ENCODE assay signal across 1 cellular context in the genomic region with DNA sequence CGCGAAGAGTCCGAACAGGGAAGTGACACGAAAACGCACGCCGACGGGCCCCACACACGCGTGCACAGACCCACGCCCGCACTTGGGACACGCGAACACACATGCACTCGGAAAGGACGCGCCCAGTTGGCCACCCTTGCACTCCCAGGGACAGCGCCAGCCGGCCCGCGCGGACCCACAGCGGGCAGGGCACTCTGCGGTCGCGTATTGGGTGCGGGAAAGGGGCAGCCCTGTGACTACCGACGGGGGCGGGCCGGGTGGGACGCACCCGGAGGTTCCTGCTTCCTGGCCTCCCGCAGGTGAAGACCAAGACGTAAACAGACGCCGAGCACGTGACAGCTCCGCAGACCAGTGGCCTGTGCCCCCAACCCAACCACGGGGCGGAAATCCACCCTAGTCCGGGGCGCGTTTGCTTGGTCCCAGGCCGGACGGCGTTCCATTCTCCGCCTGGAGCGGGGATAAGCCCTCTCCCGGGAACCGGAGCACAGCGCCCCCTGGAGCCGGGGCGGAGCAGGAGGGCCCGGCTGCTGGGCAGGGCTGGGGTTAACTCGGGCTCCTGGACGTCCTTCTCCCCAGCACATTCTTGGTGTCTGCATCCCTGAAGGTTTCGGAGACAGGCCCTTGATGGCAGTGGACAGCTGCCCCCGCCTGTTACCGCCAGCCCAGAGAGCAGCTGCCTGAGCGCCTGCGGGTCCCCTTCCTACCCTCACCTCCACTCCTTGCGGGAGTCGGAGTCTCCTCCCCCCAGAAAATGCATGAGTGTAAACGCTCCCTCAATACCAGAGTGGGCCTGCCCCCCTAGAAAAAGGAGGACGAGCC.
TF ChIP-seq lines count a peak whose summit lies in the region.

No MANE protein-coding gene starts in this region.

TF ChIP-seq in K562, 482 proteins besides CTCF, POLR2A, EP300 and RAD21 (continued from another document and continues in another):
- TF ChIP-seq, protein P1, sequence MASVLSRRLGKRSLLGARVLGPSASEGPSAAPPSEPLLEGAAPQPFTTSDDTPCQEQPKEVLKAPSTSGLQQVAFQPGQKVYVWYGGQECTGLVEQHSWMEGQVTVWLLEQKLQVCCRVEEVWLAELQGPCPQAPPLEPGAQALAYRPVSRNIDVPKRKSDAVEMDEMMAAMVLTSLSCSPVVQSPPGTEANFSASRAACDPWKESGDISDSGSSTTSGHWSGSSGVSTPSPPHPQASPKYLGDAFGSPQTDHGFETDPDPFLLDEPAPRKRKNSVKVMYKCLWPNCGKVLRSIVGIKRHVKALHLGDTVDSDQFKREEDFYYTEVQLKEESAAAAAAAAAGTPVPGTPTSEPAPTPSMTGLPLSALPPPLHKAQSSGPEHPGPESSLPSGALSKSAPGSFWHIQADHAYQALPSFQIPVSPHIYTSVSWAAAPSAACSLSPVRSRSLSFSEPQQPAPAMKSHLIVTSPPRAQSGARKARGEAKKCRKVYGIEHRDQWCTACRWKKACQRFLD (CRISPR knock-in tag; IDR thresholded peaks at IDR 0.05) = no peak
- TF ChIP-seq NFRKB (IDR thresholded peaks at IDR 0.05; ENCODE audit: low read depth) (no peak), SETDB1 (IDR thresholded peaks at IDR 0.05; ENCODE audit: low read length) (no peak), SNRNP70 (optimal IDR thresholded peaks at IDR 0.05; ENCODE audit: low read depth, low read length) (no peak), U2AF2 (optimal IDR thresholded peaks at IDR 0.05; ENCODE audit: low read depth, low read length) (no peak), CEBPG (CRISPR knock-in tag; IDR thresholded peaks at IDR 0.05) (no peak), CEBPG (tag; conservative IDR thresholded peaks at IDR 0.05 in 1 of 2, IDR thresholded peaks at IDR 0.05 in 1 of 2) (no peak), USF2 (CRISPR knock-in tag; IDR thresholded peaks at IDR 0.05) (peak; percentile 55), KDM5B (IDR thresholded peaks at IDR 0.05; ENCODE audit: insufficient replicate concordance, low read depth, low read length) (peak; percentile 50), ZNF77 (CRISPR knock-in tag; IDR thresholded peaks at IDR 0.05) (no peak), RB1 (IDR thresholded peaks at IDR 0.05; ENCODE audit: low read depth) (peak; percentile 47; the same call in 1 of the 2 replicates), TAF1 (IDR thresholded peaks at IDR 0.05; ENCODE audit: control insufficient read depth, extremely low read depth, insufficient read depth, low read length, severe bottlenecking) (peak; percentile 49), EP400 (IDR thresholded peaks at IDR 0.05) (peak; percentile 71), ATF1 (CRISPR knock-in tag; IDR thresholded peaks at IDR 0.05) (no peak), ATF1 (tag; IDR thresholded peaks at IDR 0.05) (0 out of 2 replicates have a peak, but pooled peaks have one; percentile 19), ZNF311 (CRISPR knock-in tag; IDR thresholded peaks at IDR 0.05) (no peak), SUPT5H (IDR thresholded peaks at IDR 0.05) (no peak), KLF16 (IDR thresholded peaks at IDR 0.05) (0 out of 2 replicates have a peak, but pooled peaks have one; percentile 3), NEUROD1 (IDR thresholded peaks at IDR 0.05; ENCODE audit: borderline replicate concordance, low read depth, low read length, partially characterized antibody) (no peak), MITF (IDR thresholded peaks at IDR 0.05) (no peak), FOXP1 (CRISPR knock-in tag; IDR thresholded peaks at IDR 0.05) (0 out of 2 replicates have a peak, but pooled peaks have one; percentile 26), ZBTB7A (IDR thresholded peaks at IDR 0.05; ENCODE audit: borderline replicate concordance, control insufficient read depth, low read depth, low read length) (peak; percentile 6; the same call in 1 of the 2 replicates), ZFP91 (CRISPR knock-in tag; IDR thresholded peaks at IDR 0.05) (no peak), SP2 (IDR thresholded peaks at IDR 0.05; ENCODE audit: extremely low read depth, low read depth, low read length, poor library complexity, severe bottlenecking) (peak; percentile 32), PATZ1 (CRISPR knock-in tag; IDR thresholded peaks at IDR 0.05; ENCODE audit: borderline replicate concordance) (no peak), ZNF57 (CRISPR knock-in tag; IDR thresholded peaks at IDR 0.05) (no peak), TAF9B (IDR thresholded peaks at IDR 0.05; ENCODE audit: partially characterized antibody) (no peak), GABPB1 (CRISPR knock-in tag; IDR thresholded peaks at IDR 0.05) (no peak; the same call in 1 of the 2 replicates), COPS2 (conservative IDR thresholded peaks at IDR 0.05) (no peak), GATAD2A (IDR thresholded peaks at IDR 0.05) (0 out of 2 replicates have a peak, but pooled peaks have one; percentile 59), MAZ (CRISPR knock-in tag; conservative IDR thresholded peaks at IDR 0.05 in 1 of 2, IDR thresholded peaks at IDR 0.05 in 1 of 2) (peak; percentile 49 to 83), ESRRA (IDR thresholded peaks at IDR 0.05; ENCODE audit: borderline replicate concordance, low read depth) (no peak), CXXC5 (CRISPR knock-in tag; IDR thresholded peaks at IDR 0.05) (peak; percentile 76), FIP1L1 (IDR thresholded peaks at IDR 0.05; ENCODE audit: low read depth, low read length, poor library complexity, severe bottlenecking) (peak; percentile 79), FOXK1 (CRISPR knock-in tag; IDR thresholded peaks at IDR 0.05; ENCODE audit: borderline replicate concordance) (no peak), PREB (CRISPR knock-in tag; IDR thresholded peaks at IDR 0.05) (no peak), SIN3A (IDR thresholded peaks at IDR 0.05; ENCODE audit: borderline replicate concordance in 2 of 2, control insufficient read depth in 1 of 2, low read depth in 2 of 2, low read length in 2 of 2) (peak; percentile 35 to 47; a peak in 2 of 4 replicates), ZFX (CRISPR knock-in tag; IDR thresholded peaks at IDR 0.05) (peak; percentile 76), SMARCE1 (IDR thresholded peaks at IDR 0.05) (no peak)
- TF ChIP-seq, protein P2, sequence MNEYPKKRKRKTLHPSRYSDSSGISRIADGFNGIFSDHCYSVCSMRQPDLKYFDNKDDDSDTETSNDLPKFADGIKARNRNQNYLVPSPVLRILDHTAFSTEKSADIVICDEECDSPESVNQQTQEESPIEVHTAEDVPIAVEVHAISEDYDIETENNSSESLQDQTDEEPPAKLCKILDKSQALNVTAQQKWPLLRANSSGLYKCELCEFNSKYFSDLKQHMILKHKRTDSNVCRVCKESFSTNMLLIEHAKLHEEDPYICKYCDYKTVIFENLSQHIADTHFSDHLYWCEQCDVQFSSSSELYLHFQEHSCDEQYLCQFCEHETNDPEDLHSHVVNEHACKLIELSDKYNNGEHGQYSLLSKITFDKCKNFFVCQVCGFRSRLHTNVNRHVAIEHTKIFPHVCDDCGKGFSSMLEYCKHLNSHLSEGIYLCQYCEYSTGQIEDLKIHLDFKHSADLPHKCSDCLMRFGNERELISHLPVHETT (CRISPR knock-in tag; conservative IDR thresholded peaks at IDR 0.05 in 1 of 2, IDR thresholded peaks at IDR 0.05 in 1 of 2) = peak in 1 of 2 experiments; percentile 47; a peak in 2 of 4 replicates
- TF ChIP-seq, protein P3, sequence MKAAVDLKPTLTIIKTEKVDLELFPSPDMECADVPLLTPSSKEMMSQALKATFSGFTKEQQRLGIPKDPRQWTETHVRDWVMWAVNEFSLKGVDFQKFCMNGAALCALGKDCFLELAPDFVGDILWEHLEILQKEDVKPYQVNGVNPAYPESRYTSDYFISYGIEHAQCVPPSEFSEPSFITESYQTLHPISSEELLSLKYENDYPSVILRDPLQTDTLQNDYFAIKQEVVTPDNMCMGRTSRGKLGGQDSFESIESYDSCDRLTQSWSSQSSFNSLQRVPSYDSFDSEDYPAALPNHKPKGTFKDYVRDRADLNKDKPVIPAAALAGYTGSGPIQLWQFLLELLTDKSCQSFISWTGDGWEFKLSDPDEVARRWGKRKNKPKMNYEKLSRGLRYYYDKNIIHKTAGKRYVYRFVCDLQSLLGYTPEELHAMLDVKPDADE (conservative IDR thresholded peaks at IDR 0.05; ENCODE audit: control insufficient read depth, low read depth, low read length) = 0 out of 2 replicates have a peak, but pooled peaks have one; percentile 25
- TF ChIP-seq, protein P4, sequence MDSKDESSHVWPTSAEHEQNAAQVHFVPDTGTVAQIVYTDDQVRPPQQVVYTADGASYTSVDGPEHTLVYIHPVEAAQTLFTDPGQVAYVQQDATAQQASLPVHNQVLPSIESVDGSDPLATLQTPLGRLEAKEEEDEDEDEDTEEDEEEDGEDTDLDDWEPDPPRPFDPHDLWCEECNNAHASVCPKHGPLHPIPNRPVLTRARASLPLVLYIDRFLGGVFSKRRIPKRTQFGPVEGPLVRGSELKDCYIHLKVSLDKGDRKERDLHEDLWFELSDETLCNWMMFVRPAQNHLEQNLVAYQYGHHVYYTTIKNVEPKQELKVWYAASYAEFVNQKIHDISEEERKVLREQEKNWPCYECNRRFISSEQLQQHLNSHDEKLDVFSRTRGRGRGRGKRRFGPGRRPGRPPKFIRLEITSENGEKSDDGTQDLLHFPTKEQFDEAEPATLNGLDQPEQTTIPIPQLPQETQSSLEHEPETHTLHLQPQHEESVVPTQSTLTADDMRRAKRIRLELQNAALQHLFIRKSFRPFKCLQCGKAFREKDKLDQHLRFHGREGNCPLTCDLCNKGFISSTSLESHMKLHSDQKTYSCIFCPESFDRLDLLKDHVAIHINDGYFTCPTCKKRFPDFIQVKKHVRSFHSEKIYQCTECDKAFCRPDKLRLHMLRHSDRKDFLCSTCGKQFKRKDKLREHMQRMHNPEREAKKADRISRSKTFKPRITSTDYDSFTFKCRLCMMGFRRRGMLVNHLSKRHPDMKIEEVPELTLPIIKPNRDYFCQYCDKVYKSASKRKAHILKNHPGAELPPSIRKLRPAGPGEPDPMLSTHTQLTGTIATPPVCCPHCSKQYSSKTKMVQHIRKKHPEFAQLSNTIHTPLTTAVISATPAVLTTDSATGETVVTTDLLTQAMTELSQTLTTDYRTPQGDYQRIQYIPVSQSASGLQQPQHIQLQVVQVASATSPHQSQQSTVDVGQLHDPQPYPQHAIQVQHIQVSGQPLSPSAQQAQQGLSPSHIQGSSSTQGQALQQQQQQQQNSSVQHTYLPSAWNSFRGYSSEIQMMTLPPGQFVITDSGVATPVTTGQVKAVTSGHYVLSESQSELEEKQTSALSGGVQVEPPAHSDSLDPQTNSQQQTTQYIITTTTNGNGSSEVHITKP (IDR thresholded peaks at IDR 0.05; ENCODE audit: partially characterized antibody) = peak; percentile 26
- TF ChIP-seq, protein P5, sequence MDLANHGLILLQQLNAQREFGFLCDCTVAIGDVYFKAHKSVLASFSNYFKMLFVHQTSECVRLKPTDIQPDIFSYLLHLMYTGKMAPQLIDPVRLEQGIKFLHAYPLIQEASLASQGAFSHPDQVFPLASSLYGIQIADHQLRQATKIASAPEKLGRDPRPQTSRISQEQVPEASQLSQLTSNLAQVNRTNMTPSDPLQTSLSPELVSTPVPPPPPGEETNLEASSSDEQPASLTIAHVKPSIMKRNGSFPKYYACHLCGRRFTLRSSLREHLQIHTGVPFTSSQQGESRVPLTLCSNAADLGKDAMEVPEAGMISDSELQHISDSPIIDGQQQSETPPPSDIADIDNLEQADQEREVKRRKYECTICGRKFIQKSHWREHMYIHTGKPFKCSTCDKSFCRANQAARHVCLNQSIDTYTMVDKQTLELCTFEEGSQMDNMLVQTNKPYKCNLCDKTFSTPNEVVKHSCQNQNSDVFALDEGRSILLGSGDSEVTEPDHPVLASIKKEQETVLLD (IDR thresholded peaks at IDR 0.05) = peak; percentile 32; the same call in 1 of the 2 replicates
